Comparison of ENCODE assay signal across 13 cellular contexts in genomic region chr9:106482733-106483132, GRCh38.
DNase-seq lines count a peak whose midpoint lies in the region; ATAC-seq and TF ChIP-seq lines count a peak whose summit lies in the region.
"Had no signal": no experiment of that assay in that cellular context is flagged by ENCODE, and none has a peak within 500 bp of the region (broad histone marks: within the 10 kb centered on the region; RNA-seq: fewer than 3 reads in every experiment).

No MANE protein-coding gene starts in this region.

- TF ChIP-seq CTCF in GM12865 (IDR thresholded peaks at IDR 0.05; ENCODE audit: insufficient read depth, low read depth, low read length, missing control alignments) (no peak), BE2C (IDR thresholded peaks at IDR 0.05; ENCODE audit: low read depth, low read length) (no peak), endodermal cell (conservative IDR thresholded peaks at IDR 0.05) (no peak)

- no peaks in the 10 kb centered on the region for H3K27me3 Mint-ChIP-seq in T-cell
- H3K27me3 Mint-ChIP-seq in endodermal cell (ENCODE audit: insufficient read depth) = no peaks in the 10 kb centered on the region

- peak; percentile 50 for ATAC-seq in HG02870 (IDR thresholded peaks at IDR 0.05; ENCODE audit: unreplicated experiment)
- ATAC-seq in T-cell (replicated peaks in 1 of 4) = no peak

- H3K9me3 Mint-ChIP-seq in T-cell (peaks cover 0 to 4% (median 2%) of the 10 kb centered on the region in 3 donors), endodermal cell (no peaks in the 10 kb centered on the region)

- CTCF ChIA-PET in T-cell (lab: Charles Lee) = no interaction called here

- H3K27ac Mint-ChIP-seq in T-cell (no peak overlapping the region), endodermal cell (no peak overlapping the region)

- DNase-seq in GM12865 (ENCODE audit: low read depth) (peak; percentile 37), RKO (ENCODE audit: low spot score) (peak; percentile 33), kidney glomerular epithelial cell (lab: John Stamatoyannopoulos, UW) (peak; percentile 2), T-cell (no peak), BE2C (no peak), endodermal cell (no peak), retina (no peak)
- DNase-seq: GM23248, NCI-H1436, pancreas, WERI-Rb-1 had no signal

- H3K9ac ChIP-seq in endodermal cell (ENCODE audit: extremely low read depth, low read length, poor library complexity, severe bottlenecking) = no peak overlapping the region
- H3K9ac ChIP-seq: GM23248 had no signal

- H3K4me1 ChIP-seq in BE2C = no peaks in the 10 kb centered on the region
- H3K4me1 ChIP-seq in endodermal cell (ENCODE audit: control insufficient read depth, insufficient read depth, low read length) = peaks cover 6% of the 10 kb centered on the region
- H3K4me1 ChIP-seq: pancreas had no signal

- POLR2A ChIA-PET in T-cell (lab: Charles Lee) = no interaction called here

- H3K4me3 Mint-ChIP-seq in T-cell (no peak overlapping the region), endodermal cell (no peak overlapping the region)

- H3K27ac ChIP-seq in endodermal cell (ENCODE audit: low read depth, low read length) = no peak overlapping the region
- H3K27ac ChIP-seq: GM23248, pancreas, thoracic aorta, WERI-Rb-1 had no signal

- H3K36me3 ChIP-seq in BE2C (no peaks in the 10 kb centered on the region), endodermal cell (ENCODE audit: control insufficient read depth, insufficient read depth, low read length) (no peaks in the 10 kb centered on the region)
- H3K36me3 ChIP-seq: pancreas, thoracic aorta, WERI-Rb-1 had no signal

- H3K9me3 ChIP-seq in BE2C (no peaks in the 10 kb centered on the region), endodermal cell (ENCODE audit: control insufficient read depth, low read length) (no peaks in the 10 kb centered on the region)
- H3K9me3 ChIP-seq: pancreas, thoracic aorta had no signal

- H3K4me1 Mint-ChIP-seq in T-cell (no peaks in the 10 kb centered on the region), endodermal cell (peaks cover 6% of the 10 kb centered on the region)

- no peak overlapping the region for H3K4me3 ChIP-seq in GM12865 (ENCODE audit: low read depth, low read length)
- H3K4me3 ChIP-seq in BE2C (ENCODE audit: low read depth, low read length) = no peak overlapping the region
- no peak overlapping the region for H3K4me3 ChIP-seq in endodermal cell (ENCODE audit: low read length)
- H3K4me3 ChIP-seq: GM23248, pancreas, thoracic aorta had no signal

- H3K27me3 ChIP-seq in BE2C = no peaks in the 10 kb centered on the region
- no peaks in the 10 kb centered on the region for H3K27me3 ChIP-seq in endodermal cell (ENCODE audit: control insufficient read depth, insufficient read depth, low read length, poor library complexity, severe bottlenecking)
- H3K27me3 ChIP-seq: pancreas had no signal

- H3K36me3 Mint-ChIP-seq in T-cell = no peaks in the 10 kb centered on the region
- no peaks in the 10 kb centered on the region for H3K36me3 Mint-ChIP-seq in endodermal cell (ENCODE audit: low read depth)

Comparison
In these comparisons a context has a peak if more than half of its experiments do, and no peak if none do; other contexts are left out.
1. DNase-seq: peak in GM12865 (single experiment), RKO (single experiment) and kidney glomerular epithelial cell (single experiment); none in T-cell (0 of 34), BE2C (single experiment), endodermal cell (single experiment) and retina (single experiment).